In the genomic region with DNA sequence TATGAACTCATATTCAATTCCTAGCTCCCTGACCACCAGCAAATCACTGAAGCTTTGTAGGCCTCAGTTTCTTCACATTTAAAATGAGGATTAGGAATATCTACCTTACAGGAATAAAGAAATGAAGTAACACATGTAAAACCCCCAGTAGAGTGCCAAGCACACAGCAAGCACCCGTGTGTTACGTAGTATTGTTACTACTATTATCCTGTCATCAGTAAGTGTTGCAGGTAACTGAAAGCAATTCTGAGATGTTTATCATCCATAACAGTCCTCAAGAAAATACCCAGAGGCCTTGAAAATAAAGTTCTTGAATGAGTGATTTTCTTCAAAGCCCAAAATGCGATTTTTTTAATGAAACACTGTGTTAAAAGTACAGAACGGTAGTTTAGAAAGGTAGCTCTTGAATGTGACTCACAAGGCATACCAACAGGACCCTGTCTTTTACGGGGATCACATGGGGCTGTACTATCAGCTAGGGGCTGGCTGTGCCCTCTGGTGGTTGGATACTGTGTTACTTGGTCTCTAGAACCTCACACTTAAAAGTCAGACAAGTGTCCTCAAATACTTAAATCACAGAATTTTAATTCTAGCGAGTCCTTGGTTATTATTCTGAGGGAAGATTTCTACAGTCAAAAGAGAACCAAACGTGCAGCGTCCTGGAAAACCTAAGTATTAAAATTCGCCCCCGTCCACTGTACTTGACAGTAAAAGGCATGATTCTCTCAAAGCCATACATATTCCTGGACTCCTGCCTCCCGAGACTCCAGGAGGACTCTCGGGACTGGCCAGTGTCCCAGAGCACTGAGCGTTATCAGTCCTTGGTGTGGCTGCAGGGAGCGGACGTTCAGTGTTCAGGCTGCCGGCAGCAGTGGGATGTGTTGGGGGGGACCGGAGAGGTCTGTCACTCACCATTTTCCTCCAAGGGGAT, we compare ENCODE assay signal across 8 cellular contexts. TPM values are rescaled to one million over a fixed set of nuclear protein-coding genes. Genes with fewer than 3 reads are reported as not detected.
DNase-seq lines count a peak whose midpoint lies in the region; ATAC-seq and TF ChIP-seq lines count a peak whose summit lies in the region.

No MANE protein-coding gene starts in this region.

- 1 to 2% methylated on average over 17 of the region's 17 CpGs for WGBS in heart right ventricle, 2 donors
- WGBS in aorta, 2 donors, result 1 to 2% methylated on average over 17 of the region's 17 CpGs

- H3K27ac Mint-ChIP-seq in progenitor cell of endocrine pancreas, result peak overlapping the region; percentile 99

- intact Hi-C loops in heart right ventricle (cut with DNase I) (loop anchor here in 5 of 10 donors (1.0 to 10.0 kb wide), 7 partner anchors 20 to 193 kb away; a partner anchor contains a TSS), aorta (cut with DNase I) (loop anchor here in 1 of 2 donors (2.0 kb wide), 2 partner anchors 21 to 187 kb away; a partner anchor contains a TSS)

- H3K27me3 ChIP-seq in heart right ventricle (no peaks in the 10 kb centered on the region), aorta (ENCODE audit: control insufficient read depth in 1 of 2, insufficient read depth in 2 of 2, low read length in 1 of 2) (no peaks in the 10 kb centered on the region)

- H3K4me1 ChIP-seq in heart right ventricle (peaks cover 0 to 31% (median 21%) of the 10 kb centered on the region in 9 donors), aorta (ENCODE audit: control insufficient read depth in 1 of 2, insufficient read depth in 2 of 2, low read length in 2 of 2) (no peaks in the 10 kb centered on the region)

- ATAC-seq in heart right ventricle, result peak; percentile 63 to 94 (median 88)
- ATAC-seq in aorta (ENCODE audit: low FRiP score), result peak; percentile 86

- H3K9me3 Mint-ChIP-seq in progenitor cell of endocrine pancreas (ENCODE audit: low read depth), result no peaks in the 10 kb centered on the region

- TF ChIP-seq CTCF in heart right ventricle (IDR thresholded peaks at IDR 0.05) (peak in 8 of 9 donors; percentile 19 to 67 (median 56)), progenitor cell of endocrine pancreas (IDR thresholded peaks at IDR 0.05; ENCODE audit: unreplicated experiment) (peak; percentile 82)

- peaks cover 7% of the 10 kb centered on the region for H3K36me3 Mint-ChIP-seq in progenitor cell of endocrine pancreas (ENCODE audit: insufficient read depth)

- DNase-seq in GF-D8 (lab: John Stamatoyannopoulos, UW) (peak; percentile 47), H4 (ENCODE audit: low spot score) (peak; percentile 61), Kasumi-1 (lab: John Stamatoyannopoulos, UW) (peak; percentile 79 to 87), SKM-1 (lab: John Stamatoyannopoulos, UW; ENCODE audit: unreplicated experiment) (peak; percentile 59), heart right ventricle (peak; percentile 39 to 57), progenitor cell of endocrine pancreas (ENCODE audit: low spot score, unreplicated experiment) (peak; percentile 35), aorta (peak in 1 of 2 donors; percentile 60)
- DNase-seq in activated naive CD8-positive, alpha-beta T cell treated with anti-CD3 and anti-CD28 coated beads, Interleukin-2, amount 50 U/mL, for 16 hours (ENCODE audit: low read depth, low spot score), result peak; percentile 50

- H3K27ac ChIP-seq in heart right ventricle (peak overlapping the region; percentile 85 to 94 (median 92)), aorta (ENCODE audit: low read depth in 1 of 2, low read length in 2 of 2) (peak overlapping the region; percentile 59 to 68)

- peaks cover 11% of the 10 kb centered on the region for H3K4me1 Mint-ChIP-seq in progenitor cell of endocrine pancreas (ENCODE audit: low read depth)

- peaks cover 0 to 35% (median 0%) of the 10 kb centered on the region in 9 donors for H3K36me3 ChIP-seq in heart right ventricle
- H3K36me3 ChIP-seq in aorta (ENCODE audit: control insufficient read depth in 1 of 2, insufficient read depth in 2 of 2, low read length in 1 of 2), result peaks cover 0 to 3% of the 10 kb centered on the region in 2 donors

- H3K9me3 ChIP-seq in heart right ventricle, result no peaks in the 10 kb centered on the region
- no peaks in the 10 kb centered on the region for H3K9me3 ChIP-seq in aorta (ENCODE audit: control insufficient read depth, low read length)

- peak overlapping the region; percentile 58 to 92 (median 88) for H3K4me3 ChIP-seq in heart right ventricle
- peak overlapping the region; percentile 34 to 92 for H3K4me3 ChIP-seq in aorta (ENCODE audit: low read length in 2 of 2)

- H3K27me3 Mint-ChIP-seq in progenitor cell of endocrine pancreas, result peaks cover 5% of the 10 kb centered on the region

- H3K4me3 Mint-ChIP-seq in progenitor cell of endocrine pancreas (ENCODE audit: low read depth), result peak overlapping the region; percentile 97

RNA-seq across cellular contexts. Expression of a gene that starts 0.7 kb away (rescaled TPM):
- 98.4 and 108 TPM in 2 replicates for total RNA-seq in H4 (2014; rRNA removed; shearing (Covaris generic))
- total RNA-seq in heart right ventricle (100 to 1,000 TPM; 101 to 186 (median 136) TPM), progenitor cell of endocrine pancreas (39.8 and 40.7 TPM in 2 replicates), aorta (10 to 100 TPM; 29.5 to 44.6 TPM)
- polyA plus RNA-seq in heart right ventricle (100 to 1,000 TPM in 1 of 2 donors, 10 to 100 TPM in 1; 52.2 to 105 TPM), aorta (10 to 100 TPM; 41.6 to 55.2 TPM)

RNA-seq across cellular contexts. Expression of a gene that starts 19.8 kb away (rescaled TPM):
- total RNA-seq in H4 (2014; rRNA removed; shearing (Covaris generic)), result 12.6 and 13.2 TPM in 2 replicates
- 10 to 100 TPM in 3 of 10 donors, 1 to 10 TPM in 7; 7.4 to 11.1 (median 9.1) TPM for total RNA-seq in heart right ventricle
- polyA plus RNA-seq in heart right ventricle, result 1 to 10 TPM; 4.4 to 6.4 TPM
- 20.7 and 21.6 TPM in 2 replicates for total RNA-seq in progenitor cell of endocrine pancreas
- 10 to 100 TPM; 16.9 to 17.0 TPM for total RNA-seq in aorta
- 1 to 10 TPM; 7.8 to 8.6 TPM for polyA plus RNA-seq in aorta

RNA-seq across cellular contexts. Expression of a gene that starts 20.1 kb away (rescaled TPM):
- total RNA-seq in H4 (2014; rRNA removed; shearing (Covaris generic)), result 7.3 and 10.9 TPM in 2 replicates
- 10 to 100 TPM; 11.3 to 19.6 (median 16.2) TPM for total RNA-seq in heart right ventricle
- polyA plus RNA-seq in heart right ventricle, result 1 to 10 TPM; 3.6 to 6.4 TPM
- 12.0 and 13.6 TPM in 2 replicates for total RNA-seq in progenitor cell of endocrine pancreas
- total RNA-seq in aorta, result 1 to 10 TPM; 6.5 to 6.7 TPM
- 10 to 100 TPM; 12.7 to 48.8 TPM for polyA plus RNA-seq in aorta

RNA-seq across cellular contexts. Expression of a gene that starts 46.2 kb away (rescaled TPM):
- 5.9 and 7.7 TPM in 2 replicates for total RNA-seq in H4 (2014; rRNA removed; shearing (Covaris generic))
- total RNA-seq in heart right ventricle (10 to 100 TPM in 1 of 10 donors, 1 to 10 TPM in 9; 3.0 to 15.2 (median 5.0) TPM), progenitor cell of endocrine pancreas (9.3 and 10.7 TPM in 2 replicates), aorta (10 to 100 TPM; 13.0 to 15.6 TPM)
- polyA plus RNA-seq in heart right ventricle (1 to 10 TPM; 1.5 to 2.3 TPM), aorta (1 to 10 TPM; 3.9 to 9.3 TPM)
